39 cellular contexts compared by ENCODE assay signal in the genomic region with DNA sequence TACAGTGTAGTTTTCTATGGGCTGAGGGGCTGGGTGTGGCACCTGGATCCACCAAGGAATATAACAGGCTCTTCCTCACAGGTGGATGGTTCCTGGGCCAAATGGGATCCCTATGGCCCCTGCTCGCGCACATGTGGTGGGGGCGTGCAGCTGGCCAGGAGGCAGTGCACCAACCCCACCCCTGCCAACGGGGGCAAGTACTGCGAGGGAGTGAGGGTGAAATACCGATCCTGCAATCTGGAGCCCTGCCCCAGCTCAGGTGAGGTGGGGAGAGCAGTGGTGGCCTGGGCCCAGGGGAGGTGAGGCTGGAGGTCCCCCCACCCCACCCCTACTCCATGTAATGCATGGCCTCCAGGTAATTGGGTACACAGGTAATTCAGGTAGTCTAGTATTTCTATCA. TPM values are rescaled to one million over a fixed set of nuclear protein-coding genes. Genes with fewer than 3 reads are reported as not detected.
"Had no signal": no experiment of that assay in that cellular context is flagged by ENCODE, and none has a peak within 500 bp of the region (broad histone marks: within the 10 kb centered on the region; RNA-seq: fewer than 3 reads in every experiment).

No MANE protein-coding gene starts in this region.

- H3K27ac Mint-ChIP-seq: activated CD4-positive, alpha-beta memory T cell treated with anti-CD3 and anti-CD28 coated beads, Interleukin-2, amount 10 ng/mL, durations not matched to agents 7 days and 5 days; activated CD4-positive, alpha-beta T cell treated with anti-CD3 and anti-CD28 coated beads for 36 hours; activated CD4-positive, alpha-beta T cell treated with anti-CD3 and anti-CD28 coated beads, Interleukin-2, amount 10 ng/mL, durations not matched to agents 7 days and 5 days; activated CD8-positive, alpha-beta memory T cell treated with anti-CD3 and anti-CD28 coated beads, Interleukin-2, amount 10 ng/mL, durations not matched to agents 7 days and 5 days; activated CD8-positive, alpha-beta T cell treated with anti-CD3 and anti-CD28 coated beads, Interleukin-2, amount 10 ng/mL, durations not matched to agents 7 days and 5 days; activated naive CD4-positive, alpha-beta T cell treated with anti-CD3 and anti-CD28 coated beads, Interleukin-2, amount 10 ng/mL, durations not matched to agents 7 days and 5 days; activated naive CD4-positive, alpha-beta T cell treated with anti-CD3 and anti-CD28 coated beads, Interleukin-2, amount 50 U/mL, for 24 hours; activated naive CD8-positive, alpha-beta T cell; activated naive CD8-positive, alpha-beta T cell treated with anti-CD3 and anti-CD28 coated beads, Interleukin-2, amount 10 ng/mL, durations not matched to agents 7 days and 5 days; activated naive CD8-positive, alpha-beta T cell treated with anti-CD3 and anti-CD28 coated beads, Interleukin-2, amount 50 U/mL, for 24 hours; activated T-cell treated with anti-CD3 and anti-CD28 coated beads, Interleukin-2, amount 50 U/mL, for 24 hours; activated T-helper 2 cell treated with anti-CD3 and anti-CD28 coated beads, Interferon-gamma antibody, Interleukin-2, Interleukin-4, amounts not matched to agents 10 μg/mL and 5 μg/mL and 100 μg/mL, durations not matched to agents 14 hours and 24 hours and 36 hours; brain; T-helper 1 cell treated with Interleukin-12 subunit alpha and Interleukin-12 subunit beta and Interleukin-4 antibody, amounts not matched to agents 30 μg/mL and 1 μg/mL, for 36 hours; T-helper 2 cell treated with Interferon-gamma antibody and Interleukin-4, amounts not matched to agents 5 μg/mL and 100 μg/mL, for 36 hours; WTC11 had no signal

- H3K4me3 Mint-ChIP-seq: activated CD4-positive, alpha-beta memory T cell treated with anti-CD3 and anti-CD28 coated beads, Interleukin-2, amount 10 ng/mL, durations not matched to agents 7 days and 5 days; activated CD4-positive, alpha-beta T cell treated with anti-CD3 and anti-CD28 coated beads for 36 hours; activated CD4-positive, alpha-beta T cell treated with anti-CD3 and anti-CD28 coated beads, Interleukin-2, amount 10 ng/mL, durations not matched to agents 7 days and 5 days; activated CD8-positive, alpha-beta memory T cell treated with anti-CD3 and anti-CD28 coated beads, Interleukin-2, amount 10 ng/mL, durations not matched to agents 7 days and 5 days; activated CD8-positive, alpha-beta T cell treated with anti-CD3 and anti-CD28 coated beads, Interleukin-2, amount 10 ng/mL, durations not matched to agents 7 days and 5 days; activated naive CD4-positive, alpha-beta T cell treated with anti-CD3 and anti-CD28 coated beads, Interleukin-2, amount 10 ng/mL, durations not matched to agents 7 days and 5 days; activated naive CD4-positive, alpha-beta T cell treated with anti-CD3 and anti-CD28 coated beads, Interleukin-2, amount 50 U/mL, for 24 hours; activated naive CD8-positive, alpha-beta T cell; activated naive CD8-positive, alpha-beta T cell treated with anti-CD3 and anti-CD28 coated beads, Interleukin-2, amount 10 ng/mL, durations not matched to agents 7 days and 5 days; activated naive CD8-positive, alpha-beta T cell treated with anti-CD3 and anti-CD28 coated beads, Interleukin-2, amount 50 U/mL, for 24 hours; activated T-cell treated with anti-CD3 and anti-CD28 coated beads, Interleukin-2, amount 50 U/mL, for 24 hours; brain; central memory CD8-positive, alpha-beta T cell; T-helper 1 cell treated with Interleukin-12 subunit alpha and Interleukin-12 subunit beta and Interleukin-4 antibody, amounts not matched to agents 30 μg/mL and 1 μg/mL, for 36 hours; T-helper 2 cell treated with Interferon-gamma antibody and Interleukin-4, amounts not matched to agents 5 μg/mL and 100 μg/mL, for 36 hours; WTC11 had no signal

- ATAC-seq: activated CD4-positive, alpha-beta T cell treated with anti-CD3 and anti-CD28 coated beads for 36 hours; activated CD4-positive, CD25-positive, alpha-beta regulatory T cell treated with anti-CD3 and anti-CD28 coated beads, Interleukin-2, amount 50 U/mL, for 24 hours; activated CD8-positive, alpha-beta memory T cell treated with anti-CD3 and anti-CD28 coated beads, Interleukin-2, amount 10 ng/mL, durations not matched to agents 7 days and 5 days; activated CD8-positive, alpha-beta T cell treated with anti-CD3 and anti-CD28 coated beads, Interleukin-2, amount 10 ng/mL, durations not matched to agents 7 days and 5 days; activated naive CD8-positive, alpha-beta T cell treated with anti-CD3 and anti-CD28 coated beads, Interleukin-2, amount 50 U/mL, for 24 hours; WTC11 had no signal

- H3K4me3 ChIP-seq: ascending aorta, cardiac muscle cell had no signal

- H3K9me3 Mint-ChIP-seq: activated CD4-positive, alpha-beta memory T cell treated with anti-CD3 and anti-CD28 coated beads, Interleukin-2, amount 10 ng/mL, durations not matched to agents 7 days and 5 days; activated CD4-positive, alpha-beta T cell treated with anti-CD3 and anti-CD28 coated beads, Interleukin-2, amount 10 ng/mL, durations not matched to agents 7 days and 5 days; activated naive CD4-positive, alpha-beta T cell treated with anti-CD3 and anti-CD28 coated beads, Interleukin-2, amount 10 ng/mL, durations not matched to agents 7 days and 5 days; activated naive CD4-positive, alpha-beta T cell treated with anti-CD3 and anti-CD28 coated beads, Interleukin-2, amount 50 U/mL, for 24 hours; activated naive CD8-positive, alpha-beta T cell treated with anti-CD3 and anti-CD28 coated beads, Interleukin-2, amount 10 ng/mL, durations not matched to agents 7 days and 5 days; activated naive CD8-positive, alpha-beta T cell treated with anti-CD3 and anti-CD28 coated beads, Interleukin-2, amount 50 U/mL, for 24 hours; activated T-cell treated with anti-CD3 and anti-CD28 coated beads, Interleukin-2, amount 50 U/mL, for 24 hours; activated T-helper 2 cell treated with anti-CD3 and anti-CD28 coated beads, Interferon-gamma antibody, Interleukin-2, Interleukin-4, amounts not matched to agents 10 μg/mL and 5 μg/mL and 100 μg/mL, durations not matched to agents 14 hours and 24 hours and 36 hours; brain; central memory CD8-positive, alpha-beta T cell; T-helper 1 cell treated with Interleukin-12 subunit alpha and Interleukin-12 subunit beta and Interleukin-4 antibody, amounts not matched to agents 30 μg/mL and 1 μg/mL, for 36 hours; T-helper 2 cell treated with Interferon-gamma antibody and Interleukin-4, amounts not matched to agents 5 μg/mL and 100 μg/mL, for 36 hours; WTC11 had no signal

- DNase-seq: activated CD4-positive, alpha-beta memory T cell treated with anti-CD3 and anti-CD28 coated beads, Interleukin-2, amount 10 ng/mL, durations not matched to agents 7 days and 5 days; activated CD4-positive, alpha-beta T cell treated with anti-CD3 and anti-CD28 coated beads for 1 hour; activated CD4-positive, alpha-beta T cell treated with anti-CD3 and anti-CD28 coated beads for 36 hours; activated CD4-positive, alpha-beta T cell treated with anti-CD3 and anti-CD28 coated beads for 48 hours; activated CD4-positive, alpha-beta T cell treated with anti-CD3 and anti-CD28 coated beads, Interleukin-2, amount 10 ng/mL, durations not matched to agents 7 days and 5 days; activated CD4-positive, alpha-beta T cell treated with anti-CD3 and anti-CD28 coated beads, Interleukin-2, amount 50 U/mL, for 48 hours; activated CD4-positive, CD25-positive, alpha-beta regulatory T cell; activated CD8-positive, alpha-beta memory T cell treated with anti-CD3 and anti-CD28 coated beads for 24 hours; activated CD8-positive, alpha-beta memory T cell treated with anti-CD3 and anti-CD28 coated beads, Interleukin-2, amount 10 ng/mL, durations not matched to agents 7 days and 5 days; activated CD8-positive, alpha-beta memory T cell treated with anti-CD3 and anti-CD28 coated beads, Interleukin-2, amount 50 U/mL, for 48 hours; activated CD8-positive, alpha-beta T cell treated with anti-CD3 and anti-CD28 coated beads, Interleukin-2, amount 10 ng/mL, durations not matched to agents 7 days and 5 days; activated effector memory CD4-positive, alpha-beta T cell treated with Interleukin-2 at 50 U/mL for 16 hours; activated gamma-delta T cell; activated naive CD4-positive, alpha-beta T cell treated with anti-CD3 and anti-CD28 coated beads, Interleukin-2, amount 10 ng/mL, durations not matched to agents 7 days and 5 days; activated naive CD4-positive, alpha-beta T cell treated with Interleukin-2 at 50 U/mL for 16 hours; activated naive CD8-positive, alpha-beta T cell treated with anti-CD3 and anti-CD28 coated beads, Interleukin-2, amount 10 ng/mL, durations not matched to agents 7 days and 5 days; activated naive CD8-positive, alpha-beta T cell treated with anti-CD3 and anti-CD28 coated beads, Interleukin-2, amount 50 U/mL, for 24 hours; activated T-cell treated with anti-CD3 and anti-CD28 coated beads, Interleukin-2, amount 50 U/mL, for 24 hours; activated T-cell treated with anti-CD3 and anti-CD28 coated beads, Interleukin-2, amount 50 U/mL, for 48 hours; amygdala; anterior cingulate cortex; caudate nucleus; T-helper 1 cell; T-helper 2 cell; T-helper 9 cell; WERI-Rb-1 had no signal

- H3K27me3 ChIP-seq: ascending aorta, cardiac muscle cell had no signal

- H3K4me1 Mint-ChIP-seq: activated CD4-positive, alpha-beta memory T cell treated with anti-CD3 and anti-CD28 coated beads, Interleukin-2, amount 10 ng/mL, durations not matched to agents 7 days and 5 days; activated CD4-positive, alpha-beta T cell treated with anti-CD3 and anti-CD28 coated beads for 36 hours; activated CD4-positive, alpha-beta T cell treated with anti-CD3 and anti-CD28 coated beads, Interleukin-2, amount 10 ng/mL, durations not matched to agents 7 days and 5 days; activated CD8-positive, alpha-beta memory T cell treated with anti-CD3 and anti-CD28 coated beads, Interleukin-2, amount 10 ng/mL, durations not matched to agents 7 days and 5 days; activated naive CD4-positive, alpha-beta T cell treated with anti-CD3 and anti-CD28 coated beads, Interleukin-2, amount 10 ng/mL, durations not matched to agents 7 days and 5 days; activated naive CD4-positive, alpha-beta T cell treated with anti-CD3 and anti-CD28 coated beads, Interleukin-2, amount 50 U/mL, for 24 hours; activated naive CD8-positive, alpha-beta T cell treated with anti-CD3 and anti-CD28 coated beads, Interleukin-2, amount 10 ng/mL, durations not matched to agents 7 days and 5 days; activated naive CD8-positive, alpha-beta T cell treated with anti-CD3 and anti-CD28 coated beads, Interleukin-2, amount 50 U/mL, for 24 hours; brain; central memory CD8-positive, alpha-beta T cell; WTC11 had no signal

- H3K36me3 ChIP-seq: WERI-Rb-1 had no signal

- H3K36me3 Mint-ChIP-seq: activated CD8-positive, alpha-beta memory T cell treated with anti-CD3 and anti-CD28 coated beads, Interleukin-2, amount 10 ng/mL, durations not matched to agents 7 days and 5 days; activated naive CD4-positive, alpha-beta T cell treated with anti-CD3 and anti-CD28 coated beads, Interleukin-2, amount 10 ng/mL, durations not matched to agents 7 days and 5 days; activated naive CD4-positive, alpha-beta T cell treated with anti-CD3 and anti-CD28 coated beads, Interleukin-2, amount 50 U/mL, for 24 hours; activated naive CD8-positive, alpha-beta T cell; activated naive CD8-positive, alpha-beta T cell treated with anti-CD3 and anti-CD28 coated beads, Interleukin-2, amount 10 ng/mL, durations not matched to agents 7 days and 5 days; WTC11 had no signal

- H3K27ac ChIP-seq: ascending aorta, cardiac muscle cell, WERI-Rb-1 had no signal

- H3K27me3 Mint-ChIP-seq: activated CD4-positive, alpha-beta memory T cell treated with anti-CD3 and anti-CD28 coated beads, Interleukin-2, amount 10 ng/mL, durations not matched to agents 7 days and 5 days; activated CD4-positive, alpha-beta T cell treated with anti-CD3 and anti-CD28 coated beads for 36 hours; activated CD4-positive, alpha-beta T cell treated with anti-CD3 and anti-CD28 coated beads, Interleukin-2, amount 10 ng/mL, durations not matched to agents 7 days and 5 days; activated CD8-positive, alpha-beta memory T cell treated with anti-CD3 and anti-CD28 coated beads, Interleukin-2, amount 10 ng/mL, durations not matched to agents 7 days and 5 days; activated naive CD4-positive, alpha-beta T cell treated with anti-CD3 and anti-CD28 coated beads, Interleukin-2, amount 10 ng/mL, durations not matched to agents 7 days and 5 days; activated naive CD4-positive, alpha-beta T cell treated with anti-CD3 and anti-CD28 coated beads, Interleukin-2, amount 50 U/mL, for 24 hours; activated naive CD8-positive, alpha-beta T cell; activated naive CD8-positive, alpha-beta T cell treated with anti-CD3 and anti-CD28 coated beads, Interleukin-2, amount 10 ng/mL, durations not matched to agents 7 days and 5 days; activated naive CD8-positive, alpha-beta T cell treated with anti-CD3 and anti-CD28 coated beads, Interleukin-2, amount 50 U/mL, for 24 hours; activated T-cell treated with anti-CD3 and anti-CD28 coated beads, Interleukin-2, amount 50 U/mL, for 24 hours; central memory CD8-positive, alpha-beta T cell had no signal

- FAIRE-seq: bronchial epithelial cell, TTC549 had no signal

RNA-seq across cellular contexts. Expression of a gene that starts 20.7 kb away (rescaled TPM):
- total RNA-seq: activated CD4-positive, alpha-beta memory T cell treated with anti-CD3 and anti-CD28 coated beads, Interleukin-2, amount 10 ng/mL, durations not matched to agents 7 days and 5 days; activated CD4-positive, alpha-beta T cell treated with anti-CD3 and anti-CD28 coated beads for 36 hours; activated CD8-positive, alpha-beta memory T cell treated with anti-CD3 and anti-CD28 coated beads, Interleukin-2, amount 10 ng/mL, durations not matched to agents 7 days and 5 days; activated T-helper 2 cell treated with anti-CD3 and anti-CD28 coated beads, Interferon-gamma antibody, Interleukin-2, Interleukin-4, amounts not matched to agents 10 μg/mL and 5 μg/mL and 100 μg/mL, durations not matched to agents 14 hours and 24 hours and 36 hours had no signal

RNA-seq across cellular contexts. Expression of a gene that starts 40.8 kb away (rescaled TPM):
- total RNA-seq: activated CD4-positive, alpha-beta memory T cell treated with anti-CD3 and anti-CD28 coated beads, Interleukin-2, amount 10 ng/mL, durations not matched to agents 7 days and 5 days; activated CD4-positive, alpha-beta T cell treated with anti-CD3 and anti-CD28 coated beads for 36 hours; activated CD4-positive, alpha-beta T cell treated with anti-CD3 and anti-CD28 coated beads, Interleukin-2, amount 10 ng/mL, durations not matched to agents 7 days and 5 days; activated CD8-positive, alpha-beta memory T cell treated with anti-CD3 and anti-CD28 coated beads, Interleukin-2, amount 10 ng/mL, durations not matched to agents 7 days and 5 days; activated CD8-positive, alpha-beta T cell treated with anti-CD3 and anti-CD28 coated beads, Interleukin-2, amount 10 ng/mL, durations not matched to agents 7 days and 5 days; activated naive CD8-positive, alpha-beta T cell treated with anti-CD3 and anti-CD28 coated beads, Interleukin-2, amount 10 ng/mL, durations not matched to agents 7 days and 5 days; activated T-helper 2 cell treated with anti-CD3 and anti-CD28 coated beads, Interferon-gamma antibody, Interleukin-2, Interleukin-4, amounts not matched to agents 10 μg/mL and 5 μg/mL and 100 μg/mL, durations not matched to agents 14 hours and 24 hours and 36 hours; bronchial epithelial cell had no signal
